ENCODE assay signal across 20 cellular contexts in genomic region chr17:17321356-17322025, GRCh38.
"Had no signal": no experiment of that assay in that cellular context is flagged by ENCODE, and none has a peak within 500 bp of the region (broad histone marks: within the 10 kb centered on the region; RNA-seq: fewer than 3 reads in every experiment).

No MANE protein-coding gene starts in this region.

- DNase-seq: activated CD4-positive, alpha-beta T cell treated with anti-CD3 and anti-CD28 coated beads, Interleukin-2, amount 10 ng/mL, durations not matched to agents 7 days and 5 days; activated CD4-positive, CD25-positive, alpha-beta regulatory T cell treated with anti-CD3 and anti-CD28 coated beads, Interleukin-2, amount 50 U/mL, for 72 hours; activated CD8-positive, alpha-beta memory T cell treated with anti-CD3 and anti-CD28 coated beads, Interleukin-2, amount 10 ng/mL, durations not matched to agents 7 days and 5 days; activated CD8-positive, alpha-beta T cell treated with anti-CD3 and anti-CD28 coated beads for 36 hours; activated T-cell treated with anti-CD3 and anti-CD28 coated beads, Interleukin-2, amount 50 U/mL, for 1 hour; brain microvascular endothelial cell; central memory CD4-positive, alpha-beta T cell; left lung; natural killer cell; psoas muscle; stimulated activated CD4-positive, alpha-beta T cell treated with anti-CD3 and anti-CD28 coated beads, Interleukin-2, amount 100 ng/mL, for 24 hours; T-helper 1 cell; WERI-Rb-1 had no signal

- H3K4me3 ChIP-seq: adrenal gland, ascending aorta, dorsolateral prefrontal cortex, gastroesophageal sphincter, left lung, ovary, psoas muscle, skin epidermis had no signal

- H3K36me3 ChIP-seq: adrenal gland, ascending aorta, brain microvascular endothelial cell, left lung, ovary, WERI-Rb-1 had no signal

- H3K27me3 ChIP-seq: adrenal gland, ascending aorta, brain microvascular endothelial cell, dorsolateral prefrontal cortex, gastroesophageal sphincter, left lung, ovary had no signal

- ATAC-seq: activated CD8-positive, alpha-beta memory T cell treated with anti-CD3 and anti-CD28 coated beads, Interleukin-2, amount 10 ng/mL, durations not matched to agents 7 days and 5 days; activated CD8-positive, alpha-beta T cell treated with anti-CD3 and anti-CD28 coated beads for 36 hours; gastroesophageal sphincter; left lung; natural killer cell; psoas muscle; stimulated activated effector memory CD8-positive, alpha-beta T cell treated with anti-CD3 and anti-CD28 coated beads, Interleukin-12 subunit alpha, Interleukin-12 subunit beta, amount 100 ng/mL, for 72 hours had no signal
